1 cellular context compared by ENCODE assay signal in the genomic region with DNA sequence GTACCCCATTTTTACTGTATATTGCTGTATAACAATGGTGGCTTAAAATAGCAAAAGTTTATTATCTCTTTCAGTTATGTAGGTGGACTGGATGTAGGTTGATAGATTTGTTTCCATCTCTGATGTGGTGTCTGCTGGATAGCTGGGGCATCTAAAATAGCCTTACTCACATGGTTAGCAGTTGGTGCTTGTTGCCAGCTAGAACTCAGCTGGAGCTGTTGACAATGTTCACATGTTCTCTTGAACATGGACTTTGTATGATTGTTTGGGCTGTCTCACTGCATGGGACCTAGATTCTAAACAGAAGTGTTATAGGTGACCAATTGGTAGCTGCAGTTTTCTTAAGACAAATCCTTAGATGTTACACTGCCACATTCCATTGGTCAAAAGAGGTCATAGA.
TF ChIP-seq lines count a peak whose summit lies in the region.

No MANE protein-coding gene starts in this region.

TF ChIP-seq in IMR-90, 13 proteins besides CTCF, POLR2A, EP300 and RAD21 (continued from another document):
- TF ChIP-seq CHD1 (IDR thresholded peaks at IDR 0.05; ENCODE audit: low read depth, low read length) = no peak
- TF ChIP-seq RCOR1 (IDR thresholded peaks at IDR 0.05; ENCODE audit: insufficient replicate concordance, low read length) = no peak
- TF ChIP-seq SMC3 (IDR thresholded peaks at IDR 0.05; ENCODE audit: low read depth, low read length) = no peak
- TF ChIP-seq, protein P1, sequence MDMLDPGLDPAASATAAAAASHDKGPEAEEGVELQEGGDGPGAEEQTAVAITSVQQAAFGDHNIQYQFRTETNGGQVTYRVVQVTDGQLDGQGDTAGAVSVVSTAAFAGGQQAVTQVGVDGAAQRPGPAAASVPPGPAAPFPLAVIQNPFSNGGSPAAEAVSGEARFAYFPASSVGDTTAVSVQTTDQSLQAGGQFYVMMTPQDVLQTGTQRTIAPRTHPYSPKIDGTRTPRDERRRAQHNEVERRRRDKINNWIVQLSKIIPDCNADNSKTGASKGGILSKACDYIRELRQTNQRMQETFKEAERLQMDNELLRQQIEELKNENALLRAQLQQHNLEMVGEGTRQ (IDR thresholded peaks at IDR 0.05; ENCODE audit: low read depth, low read length) = no peak
- TF ChIP-seq MAFK (IDR thresholded peaks at IDR 0.05; ENCODE audit: low read depth, low read length) = no peak
- TF ChIP-seq, protein P2, sequence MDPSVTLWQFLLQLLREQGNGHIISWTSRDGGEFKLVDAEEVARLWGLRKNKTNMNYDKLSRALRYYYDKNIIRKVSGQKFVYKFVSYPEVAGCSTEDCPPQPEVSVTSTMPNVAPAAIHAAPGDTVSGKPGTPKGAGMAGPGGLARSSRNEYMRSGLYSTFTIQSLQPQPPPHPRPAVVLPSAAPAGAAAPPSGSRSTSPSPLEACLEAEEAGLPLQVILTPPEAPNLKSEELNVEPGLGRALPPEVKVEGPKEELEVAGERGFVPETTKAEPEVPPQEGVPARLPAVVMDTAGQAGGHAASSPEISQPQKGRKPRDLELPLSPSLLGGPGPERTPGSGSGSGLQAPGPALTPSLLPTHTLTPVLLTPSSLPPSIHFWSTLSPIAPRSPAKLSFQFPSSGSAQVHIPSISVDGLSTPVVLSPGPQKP (IDR thresholded peaks at IDR 0.05; ENCODE audit: borderline replicate concordance, low read depth, low read length) = no peak
- no peak for TF ChIP-seq RFX5 (IDR thresholded peaks at IDR 0.05; ENCODE audit: low read depth, low read length)
- no peak for TF ChIP-seq BHLHE40 (IDR thresholded peaks at IDR 0.05; ENCODE audit: low read depth, low read length)
- no peak for TF ChIP-seq MXI1 (IDR thresholded peaks at IDR 0.05; ENCODE audit: borderline replicate concordance, low read depth, low read length)
- no peak for TF ChIP-seq FOS (IDR thresholded peaks at IDR 0.05; ENCODE audit: low read depth, low read length)
